Comparison of ENCODE assay signal across 17 cellular contexts in genomic region chr6:111356551-111356950, GRCh38.
DNase-seq lines count a peak whose midpoint lies in the region; ATAC-seq and TF ChIP-seq lines count a peak whose summit lies in the region.
"Had no signal": no experiment of that assay in that cellular context is flagged by ENCODE, and none has a peak within 500 bp of the region (broad histone marks: within the 10 kb centered on the region; RNA-seq: fewer than 3 reads in every experiment).

No MANE protein-coding gene starts in this region.

- H3K9me3 Mint-ChIP-seq in nephron progenitor cell, result no peaks in the 10 kb centered on the region
- H3K9me3 Mint-ChIP-seq: CD4-positive, alpha-beta T cell had no signal

- peaks cover 11% of the 10 kb centered on the region for H3K4me1 Mint-ChIP-seq in nephron progenitor cell

- H3K27ac Mint-ChIP-seq in nephron progenitor cell, result peak overlapping the region; percentile 5
- H3K27ac Mint-ChIP-seq: CD4-positive, alpha-beta T cell had no signal

- H3K36me3 Mint-ChIP-seq in nephron progenitor cell (ENCODE audit: low read depth), result peaks cover 42% of the 10 kb centered on the region

- no peaks in the 10 kb centered on the region for H3K27me3 Mint-ChIP-seq in nephron progenitor cell (ENCODE audit: low read depth, poor library complexity)
- H3K27me3 Mint-ChIP-seq: CD4-positive, alpha-beta T cell had no signal

- TF ChIP-seq CTCF in nephron progenitor cell (IDR thresholded peaks at IDR 0.05), result no peak

- DNase-seq in DMS53 (lab: John Stamatoyannopoulos, UW) (peak; percentile 3), DMS53 treated with DMSO at 0.1 percent for 48 hours (lab: John Stamatoyannopoulos, UW; ENCODE audit: unreplicated experiment) (no peak), left kidney (ENCODE audit: low read depth, low spot score) (peak; percentile 9), nephron progenitor cell (no peak), mesenteric fat pad (ENCODE audit: low spot score) (no peak)
- DNase-seq in activated effector memory CD4-positive, alpha-beta T cell treated with anti-CD3 and anti-CD28 coated beads, Interleukin-2, amount 50 U/mL, for 16 hours, result no peak
- DNase-seq in activated CD4-positive, alpha-beta T cell treated with anti-CD3 and anti-CD28 coated beads, Interleukin-2, amount 50 U/mL, for 48 hours, result no peak
- DNase-seq: BE2C; Caco-2; CD4-positive, alpha-beta T cell; DMS79; NCI-H1092 treated with DMSO at 0.1 percent for 48 hours; NCI-H2081; NCI-H774 had no signal

- no peak overlapping the region for H3K4me3 Mint-ChIP-seq in nephron progenitor cell
- H3K4me3 Mint-ChIP-seq: CD4-positive, alpha-beta T cell had no signal

- no peak for ATAC-seq in HG03097 (IDR thresholded peaks at IDR 0.05; ENCODE audit: low FRiP score, unreplicated experiment)
- ATAC-seq: K562, Right ventricle myocardium inferior had no signal

Comparison
In these comparisons a context has a peak if more than half of its experiments do, and no peak if none do; other contexts are left out.
1. DNase-seq: peak in DMS53 (single experiment) and left kidney (single experiment); none in DMS53 treated with DMSO at 0.1 percent for 48 hours (single experiment), nephron progenitor cell (single experiment), mesenteric fat pad (single experiment), activated effector memory CD4-positive, alpha-beta T cell treated with anti-CD3 and anti-CD28 coated beads, Interleukin-2, amount 50 U/mL, for 16 hours (single experiment) and activated CD4-positive, alpha-beta T cell treated with anti-CD3 and anti-CD28 coated beads, Interleukin-2, amount 50 U/mL, for 48 hours (0 of 2).